In genomic region chr1:33957854-33958253, GRCh38 we compare ENCODE assay signal across 16 cellular contexts.
"Had no signal": no experiment of that assay in that cellular context is flagged by ENCODE, and none has a peak within 500 bp of the region (broad histone marks: within the 10 kb centered on the region; RNA-seq: fewer than 3 reads in every experiment).

No MANE protein-coding gene starts in this region.

- H3K4me1 Mint-ChIP-seq: activated naive CD8-positive, alpha-beta T cell treated with anti-CD3 and anti-CD28 coated beads, Interleukin-2, amount 50 U/mL, for 24 hours; stimulated activated effector memory CD8-positive, alpha-beta T cell treated with anti-CD3 and anti-CD28 coated beads, Interleukin-12 subunit alpha, Interleukin-12 subunit beta, amount 100 ng/mL, for 72 hours had no signal

- ATAC-seq: activated naive CD8-positive, alpha-beta T cell treated with anti-CD3 and anti-CD28 coated beads, Interleukin-2, amount 50 U/mL, for 24 hours; natural killer cell treated with Interleukin-12 subunit alpha and Interleukin-12 subunit beta and Interleukin-15 and Interleukin-18, amount 100 ng/mL, for 72 hours; stimulated activated effector memory CD8-positive, alpha-beta T cell treated with anti-CD3 and anti-CD28 coated beads, Interleukin-12 subunit alpha, Interleukin-12 subunit beta, amount 100 ng/mL, for 72 hours had no signal

- H3K4me3 ChIP-seq: ascending aorta, cardiac muscle cell, esophagus muscularis mucosa, thyroid gland, uterus had no signal

- H3K36me3 ChIP-seq: ascending aorta, cardiac muscle cell, esophagus muscularis mucosa, thyroid gland, uterus, WERI-Rb-1 had no signal

- H3K27me3 ChIP-seq: ascending aorta, cardiac muscle cell, thyroid gland, uterus had no signal

- H3K27ac Mint-ChIP-seq: activated naive CD4-positive, alpha-beta T cell treated with anti-CD3 and anti-CD28 coated beads for 36 hours; activated naive CD8-positive, alpha-beta T cell treated with anti-CD3 and anti-CD28 coated beads, Interleukin-2, amount 50 U/mL, for 24 hours; activated T-helper 2 cell treated with anti-CD3 and anti-CD28 coated beads, Interferon-gamma antibody, Interleukin-2, Interleukin-4, amounts not matched to agents 10 μg/mL and 5 μg/mL and 100 μg/mL, durations not matched to agents 14 hours and 24 hours and 36 hours; natural killer cell treated with Interleukin-12 subunit alpha and Interleukin-12 subunit beta and Interleukin-15 and Interleukin-18, amount 100 ng/mL, for 72 hours; stimulated activated effector memory CD8-positive, alpha-beta T cell treated with anti-CD3 and anti-CD28 coated beads, Interleukin-12 subunit alpha, Interleukin-12 subunit beta, amount 100 ng/mL, for 72 hours had no signal

- H3K9me3 ChIP-seq: ascending aorta, esophagus muscularis mucosa, thyroid gland, uterus had no signal

- DNase-seq: activated CD4-positive, alpha-beta T cell treated with anti-CD3 and anti-CD28 coated beads, Interleukin-2, amount 50 U/mL, for 48 hours; activated naive CD4-positive, alpha-beta T cell treated with anti-CD3 and anti-CD28 coated beads for 36 hours; activated naive CD8-positive, alpha-beta T cell treated with anti-CD3 and anti-CD28 coated beads, Interleukin-2, amount 50 U/mL, for 24 hours; kidney glomerular epithelial cell; mesenchymal stem cell; stimulated activated CD4-positive, alpha-beta T cell treated with anti-CD3 and anti-CD28 coated beads, Interleukin-12 subunit alpha, Interleukin-12 subunit beta, amount 100 ng/mL, for 4 hours; stimulated activated CD4-positive, alpha-beta T cell treated with anti-CD3 and anti-CD28 coated beads, Interleukin-2, amount 100 ng/mL, for 24 hours; thyroid gland; uterus; WERI-Rb-1 had no signal

- H3K36me3 Mint-ChIP-seq: natural killer cell treated with Interleukin-12 subunit alpha and Interleukin-12 subunit beta and Interleukin-15 and Interleukin-18, amount 100 ng/mL, for 72 hours; stimulated activated effector memory CD8-positive, alpha-beta T cell treated with anti-CD3 and anti-CD28 coated beads, Interleukin-12 subunit alpha, Interleukin-12 subunit beta, amount 100 ng/mL, for 72 hours had no signal

- H3K27ac ChIP-seq: ascending aorta, cardiac muscle cell, esophagus muscularis mucosa, thyroid gland, uterus, WERI-Rb-1 had no signal

- H3K4me3 Mint-ChIP-seq: activated naive CD4-positive, alpha-beta T cell treated with anti-CD3 and anti-CD28 coated beads for 36 hours; activated naive CD8-positive, alpha-beta T cell treated with anti-CD3 and anti-CD28 coated beads, Interleukin-2, amount 50 U/mL, for 24 hours; natural killer cell treated with Interleukin-12 subunit alpha and Interleukin-12 subunit beta and Interleukin-15 and Interleukin-18, amount 100 ng/mL, for 72 hours; stimulated activated effector memory CD8-positive, alpha-beta T cell treated with anti-CD3 and anti-CD28 coated beads, Interleukin-12 subunit alpha, Interleukin-12 subunit beta, amount 100 ng/mL, for 72 hours had no signal

- H3K9me3 Mint-ChIP-seq: activated naive CD4-positive, alpha-beta T cell treated with anti-CD3 and anti-CD28 coated beads for 36 hours; activated naive CD8-positive, alpha-beta T cell treated with anti-CD3 and anti-CD28 coated beads, Interleukin-2, amount 50 U/mL, for 24 hours; activated T-helper 2 cell treated with anti-CD3 and anti-CD28 coated beads, Interferon-gamma antibody, Interleukin-2, Interleukin-4, amounts not matched to agents 10 μg/mL and 5 μg/mL and 100 μg/mL, durations not matched to agents 14 hours and 24 hours and 36 hours; natural killer cell treated with Interleukin-12 subunit alpha and Interleukin-12 subunit beta and Interleukin-15 and Interleukin-18, amount 100 ng/mL, for 72 hours; stimulated activated effector memory CD8-positive, alpha-beta T cell treated with anti-CD3 and anti-CD28 coated beads, Interleukin-12 subunit alpha, Interleukin-12 subunit beta, amount 100 ng/mL, for 72 hours had no signal
